In the genomic region with DNA sequence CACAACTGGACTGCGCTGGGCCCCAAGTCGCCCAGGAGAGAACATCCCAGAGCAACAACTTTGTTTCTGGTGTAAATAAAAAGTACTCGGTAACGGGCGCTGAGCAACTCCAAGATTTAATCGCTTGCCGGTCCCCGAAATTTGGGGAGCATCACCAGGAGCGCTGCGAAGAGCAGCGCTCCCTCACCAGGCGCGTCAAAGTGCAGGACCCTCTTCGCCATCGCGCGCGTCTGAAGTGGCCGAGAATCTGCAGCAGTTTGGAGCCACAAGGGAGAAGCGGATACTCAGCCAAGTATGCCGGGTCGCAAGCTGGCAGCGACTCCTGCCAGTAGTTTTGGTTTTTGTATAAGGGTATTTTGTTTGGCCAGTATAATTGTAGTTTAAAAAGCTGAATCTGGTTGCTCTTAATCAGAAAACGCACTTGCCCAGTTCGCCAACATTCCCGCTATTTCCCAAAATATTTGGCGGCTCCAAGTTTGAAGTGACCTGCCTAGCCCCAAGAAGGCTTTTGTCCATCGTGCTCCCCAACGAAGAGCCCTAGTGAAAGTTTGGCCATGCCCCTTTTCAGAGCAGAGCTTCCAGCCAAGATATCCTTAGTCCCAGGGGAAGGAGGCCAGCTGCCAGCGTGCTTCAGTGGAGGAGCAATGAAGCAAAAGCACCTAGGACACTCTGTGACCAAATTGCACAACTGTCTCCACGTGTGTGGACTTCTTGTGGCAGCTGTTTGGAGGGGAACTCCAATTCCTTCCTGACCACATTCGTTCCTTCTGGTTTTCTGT, we compare ENCODE assay signal across 9 cellular contexts. TPM values are rescaled to one million over a fixed set of nuclear protein-coding genes. Genes with fewer than 3 reads are reported as not detected.
DNase-seq lines count a peak whose midpoint lies in the region; ATAC-seq and TF ChIP-seq lines count a peak whose summit lies in the region.
"Had no signal": no experiment of that assay in that cellular context is flagged by ENCODE, and none has a peak within 500 bp of the region (broad histone marks: within the 10 kb centered on the region; RNA-seq: fewer than 3 reads in every experiment).

No MANE protein-coding gene starts in this region.

- H3K27me3 ChIP-seq in SJCRH30 = no peaks in the 10 kb centered on the region
- no peaks in the 10 kb centered on the region for H3K27me3 ChIP-seq in parathyroid adenoma (ENCODE audit: control insufficient read depth, insufficient read depth, low read length)

- peak overlapping the region; percentile 55 for H3K4me2 ChIP-seq in parathyroid adenoma (ENCODE audit: low read length)

- H3K36me3 ChIP-seq in SJCRH30 (no peaks in the 10 kb centered on the region), parathyroid adenoma (ENCODE audit: control insufficient read depth, insufficient read depth, low read length) (no peaks in the 10 kb centered on the region)
- H3K36me3 ChIP-seq: SJSA1 had no signal

- H2AFZ ChIP-seq in parathyroid adenoma = no peak overlapping the region

- peak overlapping the region; percentile 45 for H3K4me3 ChIP-seq in SJCRH30
- peak overlapping the region; percentile 59 for H3K4me3 ChIP-seq in fibroblast of villous mesenchyme (ENCODE audit: low read depth, low read length)
- peak overlapping the region; percentile 47 for H3K4me3 ChIP-seq in parathyroid adenoma (ENCODE audit: low read depth, low read length)
- H3K4me3 ChIP-seq: SJSA1 had no signal

- no peaks in the 10 kb centered on the region for H3K4me1 ChIP-seq in SJCRH30
- H3K4me1 ChIP-seq in parathyroid adenoma = no peaks in the 10 kb centered on the region
- H3K4me1 ChIP-seq: SJSA1 had no signal

- no peaks in the 10 kb centered on the region for H3K9me3 ChIP-seq in SJCRH30 (replicated peaks)
- no peaks in the 10 kb centered on the region for H3K9me3 ChIP-seq in parathyroid adenoma (ENCODE audit: control insufficient read depth, low read length)
- H3K9me3 ChIP-seq: SJSA1 had no signal

- H3K79me2 ChIP-seq in parathyroid adenoma = no peaks in the 10 kb centered on the region

- no peak overlapping the region; the same call in 1 of the 2 replicates for H3K27ac ChIP-seq in SJCRH30
- no peak overlapping the region for H3K27ac ChIP-seq in parathyroid adenoma
- H3K27ac ChIP-seq: SJSA1 had no signal

- TF ChIP-seq CTCF in fibroblast of villous mesenchyme (IDR thresholded peaks at IDR 0.05; ENCODE audit: insufficient read depth, low read depth, low read length) (no peak), parathyroid adenoma (IDR thresholded peaks at IDR 0.05) (no peak)

- peak; percentile 8 for DNase-seq in EH (ENCODE audit: low read depth)
- DNase-seq in SJCRH30 = peak; percentile 68 to 84
- DNase-seq in fibroblast of villous mesenchyme (ENCODE audit: low read depth) = peak; percentile 8
- no peak for DNase-seq in T1000 (lab: John Stamatoyannopoulos, UW)

- no peak overlapping the region for H3K9ac ChIP-seq in parathyroid adenoma

- no peak for ATAC-seq in GM21619 (IDR thresholded peaks at IDR 0.05; ENCODE audit: unreplicated experiment)
- no peak for ATAC-seq in HG03565 (IDR thresholded peaks at IDR 0.05; ENCODE audit: unreplicated experiment)
- ATAC-seq in GM21390 (IDR thresholded peaks at IDR 0.05; ENCODE audit: unreplicated experiment) = no peak

RNA-seq across cellular contexts. Expression of a gene that starts 0.6 kb away (rescaled TPM):
- total RNA-seq in SJCRH30 (2014; rRNA removed; shearing (Covaris generic)) = 0.28 and 0.38 TPM in 2 replicates
- 0.86 and 1.9 TPM in 2 replicates for total RNA-seq in fibroblast of villous mesenchyme
